Comparison of ENCODE assay signal across 31 cellular contexts in genomic region chr10:60953420-60953819, GRCh38. TPM values are rescaled to one million over a fixed set of nuclear protein-coding genes. Genes with fewer than 3 reads are reported as not detected.
"Had no signal": no experiment of that assay in that cellular context is flagged by ENCODE, and none has a peak within 500 bp of the region (broad histone marks: within the 10 kb centered on the region; RNA-seq: fewer than 3 reads in every experiment).

No MANE protein-coding gene starts in this region.

- H3K27me3 ChIP-seq: brain microvascular endothelial cell had no signal

- H3K27ac ChIP-seq: brain microvascular endothelial cell had no signal

- H3K36me3 ChIP-seq: brain microvascular endothelial cell had no signal

- DNase-seq: activated CD4-positive, alpha-beta T cell treated with anti-CD3 and anti-CD28 coated beads, Interleukin-2, amount 10 ng/mL, durations not matched to agents 24 days and 14 days; activated CD4-positive, alpha-beta T cell treated with anti-CD3 and anti-CD28 coated beads, Interleukin-2, amount 50 U/mL, for 4 hours; activated CD8-positive, alpha-beta T cell treated with anti-CD3 and anti-CD28 coated beads for 36 hours; activated effector memory CD4-positive, alpha-beta T cell treated with anti-CD3 and anti-CD28 coated beads, Interleukin-2, amount 50 U/mL, for 16 hours; activated naive CD4-positive, alpha-beta T cell; activated naive CD4-positive, alpha-beta T cell treated with anti-CD3 and anti-CD28 coated beads, Interleukin-2, amount 50 U/mL, for 16 hours; activated naive CD8-positive, alpha-beta T cell treated with anti-CD3 and anti-CD28 coated beads for 36 hours; activated T-cell treated with anti-CD3 and anti-CD28 coated beads, Interleukin-2, amount 50 U/mL, for 1 hour; activated T-cell treated with anti-CD3 and anti-CD28 coated beads, Interleukin-2, amount 50 U/mL, for 72 hours; amniotic stem cell; aorta; brain microvascular endothelial cell; central memory CD4-positive, alpha-beta T cell; Karpas-422; NCI-H1105; NCI-H1417 treated with DMSO at 0.1 percent for 48 hours; NCI-H1694 treated with DMSO at 0.1 percent for 48 hours; NCI-H2029; NCI-H345; NCI-H524 treated with DMSO at 0.1 percent for 48 hours; NCI-H774; PC-3; Right ventricle myocardium superior; SW 1271; T-helper 1 cell; T1000 had no signal

- ATAC-seq: activated CD8-positive, alpha-beta T cell treated with anti-CD3 and anti-CD28 coated beads for 36 hours; activated T-cell treated with anti-CD3 and anti-CD28 coated beads, Interleukin-2, amount 50 U/mL, for 72 hours; activated T-helper 17 cell treated with anti-CD3 and anti-CD28 coated beads, Interleukin-2, amount 50 U/mL, for 72 hours; PC-3 had no signal

- FAIRE-seq: RCC 7860, TTC549 had no signal

RNA-seq across cellular contexts. Expression of gene RHOBTB1, which starts 9.4 kb away (rescaled TPM):
- total RNA-seq: activated CD4-positive, alpha-beta T cell treated with anti-CD3 and anti-CD28 coated beads, Interleukin-2, amount 10 ng/mL, durations not matched to agents 24 days and 14 days; activated CD8-positive, alpha-beta memory T cell treated with anti-CD3 and anti-CD28 coated beads for 36 hours; T-helper 2 cell treated with Interferon-gamma antibody and Interleukin-4, amounts not matched to agents 100 ng/mL and 5 ng/mL, for 36 hours had no signal
